ENCODE assay signal across 8 cellular contexts in genomic region chrX:40996886-40997530, GRCh38.
A peak's percentile ranks its signal among the peaks of the same experiment; 100 is the strongest.
DNase-seq lines count a peak whose midpoint lies in the region; ATAC-seq, FAIRE-seq and TF ChIP-seq lines count a peak whose summit lies in the region.

No MANE protein-coding gene starts in this region.

- peak; percentile 30 for DNase-seq in GM04504 (ENCODE audit: low read depth)
- peak; percentile 70 for DNase-seq in NAMALWA (ENCODE audit: low spot score)
- DNase-seq in amniotic stem cell (lab: John Stamatoyannopoulos, UW), result peak; percentile 14
- no peak for DNase-seq in keratinocyte (ENCODE audit: low read depth, low spot score)
- no peak for DNase-seq in type B pancreatic cell (ENCODE audit: extremely low spot score, unreplicated experiment)
- DNase-seq in NCI-H1105 treated with DMSO at 0.1 percent for 48 hours (lab: John Stamatoyannopoulos, UW), result no peak
- DNase-seq in activated naive CD4-positive, alpha-beta T cell treated with Interleukin-2 at 50 U/mL for 16 hours, result no peak

- ATAC-seq in HG03565 (IDR thresholded peaks at IDR 0.05; ENCODE audit: unreplicated experiment), result no peak

- H3K27me3 ChIP-seq in keratinocyte (ENCODE audit: control insufficient read depth, extremely low read depth, insufficient read depth, low read length), result no peaks in the 10 kb centered on the region

- H2AFZ ChIP-seq in keratinocyte (ENCODE audit: control insufficient read depth, low read length), result peak overlapping the region; percentile 81

- H3K27me3 Mint-ChIP-seq in type B pancreatic cell, result no peaks in the 10 kb centered on the region

- no peaks in the 10 kb centered on the region for H3K4me1 ChIP-seq in keratinocyte (ENCODE audit: control insufficient read depth, extremely low read depth, insufficient read depth, low read length)

- peak overlapping the region; percentile 75 for H3K27ac Mint-ChIP-seq in type B pancreatic cell

- H3K9ac ChIP-seq in keratinocyte (ENCODE audit: control insufficient read depth, extremely low read depth, insufficient read depth, low read length), result no peak overlapping the region

- H3K4me3 ChIP-seq in keratinocyte (ENCODE audit: control insufficient read depth in 2 of 3, extremely low read depth in 1 of 3, insufficient read depth in 2 of 3, low read depth in 1 of 3, low read length in 3 of 3), result no peak overlapping the region

- peak; percentile 86 for FAIRE-seq in keratinocyte (lab: Jason Lieb, UNC)

- H3K36me3 Mint-ChIP-seq in type B pancreatic cell, result no peaks in the 10 kb centered on the region

- no peaks in the 10 kb centered on the region for H3K9me3 ChIP-seq in keratinocyte (ENCODE audit: control insufficient read depth, low read depth, low read length)

- H4K20me1 ChIP-seq in keratinocyte (ENCODE audit: control insufficient read depth, extremely low read depth, insufficient read depth, low read length), result no peaks in the 10 kb centered on the region

- H3K9me3 Mint-ChIP-seq in type B pancreatic cell, result peaks cover 16% of the 10 kb centered on the region

- no peak overlapping the region for H3K27ac ChIP-seq in keratinocyte (ENCODE audit: control insufficient read depth, insufficient read depth, low read length)

- H3K36me3 ChIP-seq in keratinocyte (ENCODE audit: control insufficient read depth in 2 of 2, extremely low read depth in 1 of 2, insufficient read depth in 2 of 2, low read length in 2 of 2), result no peaks in the 10 kb centered on the region

- dilution Hi-C loops in keratinocyte (cut with MboI; ENCODE audit: extremely low pct_ligation_motif_present, low sequenced_read_pairs), result no loop called here

- no peak for TF ChIP-seq CTCF in keratinocyte (optimal IDR thresholded peaks at IDR 0.05 in 1 of 3, IDR thresholded peaks at IDR 0.05 in 1 of 3, conservative IDR thresholded peaks at IDR 0.05 in 1 of 3; ENCODE audit: extremely low read depth in 1 of 3, insufficient read depth in 2 of 3, low read length in 3 of 3)
- no peak for TF ChIP-seq CTCF in type B pancreatic cell (conservative IDR thresholded peaks at IDR 0.05)

- no peak overlapping the region for H3K4me2 ChIP-seq in keratinocyte (ENCODE audit: control insufficient read depth, extremely low read depth, insufficient read depth, low read depth, low read length)

- H3K9me1 ChIP-seq in keratinocyte (ENCODE audit: control insufficient read depth, extremely low read depth, insufficient read depth, low read length), result no peaks in the 10 kb centered on the region

- H3K4me1 Mint-ChIP-seq in type B pancreatic cell (ENCODE audit: unreplicated experiment), result peaks cover 9% of the 10 kb centered on the region

- no peaks in the 10 kb centered on the region for H3K79me2 ChIP-seq in keratinocyte (ENCODE audit: control insufficient read depth, insufficient read depth, low read length)

- H3K4me3 Mint-ChIP-seq in type B pancreatic cell, result peak overlapping the region; percentile 79

Comparison
In these comparisons a context has a peak if more than half of its experiments do, and no peak if none do; other contexts are left out.
1. DNase-seq: peak in GM04504 (single experiment), NAMALWA (single experiment) and amniotic stem cell (single experiment); none in keratinocyte (single experiment), type B pancreatic cell (single experiment), NCI-H1105 treated with DMSO at 0.1 percent for 48 hours (single experiment) and activated naive CD4-positive, alpha-beta T cell treated with Interleukin-2 at 50 U/mL for 16 hours (single experiment).